8 cellular contexts compared by ENCODE assay signal in genomic region chr6:87699576-87699975, GRCh38. TPM values are rescaled to one million over a fixed set of nuclear protein-coding genes. Genes with fewer than 3 reads are reported as not detected.
DNase-seq lines count a peak whose midpoint lies in the region; ATAC-seq and TF ChIP-seq lines count a peak whose summit lies in the region.

No MANE protein-coding gene starts in this region.

- DNase-seq in cardiac fibroblast (ENCODE audit: low read depth in 2 of 2) (no peak), NCI-H774 (lab: John Stamatoyannopoulos, UW) (no peak), AG08396 (ENCODE audit: low spot score) (no peak), A172 (ENCODE audit: low spot score) (no peak)

- H3K27ac ChIP-seq in ACC112 (ENCODE audit: low read depth, low read length) (peak overlapping the region; percentile 96), HUES6 (ENCODE audit: low read depth, low read length) (peak overlapping the region; percentile 28; the same call in 1 of the 2 replicates), muscle layer of duodenum (ENCODE audit: low read length) (peak overlapping the region; percentile 99)

- H3K9me3 ChIP-seq in HUES6 (ENCODE audit: control insufficient read depth, insufficient read depth, low read depth, low read length) (no peaks in the 10 kb centered on the region), muscle layer of duodenum (ENCODE audit: control insufficient read depth in 1 of 2, low read length in 2 of 2) (no peaks in the 10 kb centered on the region)

- no peak for TF ChIP-seq CTCF in cardiac fibroblast (IDR thresholded peaks at IDR 0.05; ENCODE audit: low read depth, low read length)

- H3K79me2 ChIP-seq in ACC112 (ENCODE audit: control insufficient read depth, insufficient read depth, low read length, unreplicated experiment) = peaks cover 73% of the 10 kb centered on the region

- H3K36me3 ChIP-seq in ACC112 (ENCODE audit: insufficient read depth, low read length) = peaks cover 8% of the 10 kb centered on the region; the same call in 1 of the 2 replicates
- peaks cover 21% of the 10 kb centered on the region for H3K36me3 ChIP-seq in HUES6 (ENCODE audit: control insufficient read depth, insufficient read depth, low read length)
- peaks cover 0 to 16% of the 10 kb centered on the region in 2 donors for H3K36me3 ChIP-seq in muscle layer of duodenum (ENCODE audit: control insufficient read depth in 1 of 2, insufficient read depth in 2 of 2, low read length in 2 of 2)

- H2AFZ ChIP-seq in ACC112 (ENCODE audit: low read length, unreplicated experiment) = no peak overlapping the region

- H3K27me3 ChIP-seq in ACC112 (ENCODE audit: insufficient read depth, low read length) (no peaks in the 10 kb centered on the region), HUES6 (ENCODE audit: control insufficient read depth, insufficient read depth, low read length) (no peaks in the 10 kb centered on the region), muscle layer of duodenum (ENCODE audit: low read depth, low read length) (no peaks in the 10 kb centered on the region)

- H3K4me1 ChIP-seq in ACC112 (ENCODE audit: control insufficient read depth, insufficient read depth, low read length, unreplicated experiment) = peaks cover 28% of the 10 kb centered on the region
- H3K4me1 ChIP-seq in HUES6 (ENCODE audit: control insufficient read depth, insufficient read depth, low read length) = peaks cover 23% of the 10 kb centered on the region
- peaks cover 14 to 31% of the 10 kb centered on the region in 2 donors for H3K4me1 ChIP-seq in muscle layer of duodenum (ENCODE audit: control insufficient read depth in 1 of 2, insufficient read depth in 2 of 2, low read length in 2 of 2)

- no peak for ATAC-seq in GM19455 (IDR thresholded peaks at IDR 0.05; ENCODE audit: unreplicated experiment)

- H3K4me3 ChIP-seq in ACC112 (ENCODE audit: low read depth, low read length) (peak overlapping the region; percentile 93), HUES6 (ENCODE audit: low read depth, low read length) (peak overlapping the region; percentile 87), cardiac fibroblast (replicated peaks in 1 of 2; ENCODE audit: low read depth in 2 of 2, low read length in 2 of 2) (peak overlapping the region; percentile 73 to 90), muscle layer of duodenum (ENCODE audit: low read depth in 1 of 2, low read length in 2 of 2) (peak overlapping the region; percentile 85 to 99)

- H3K9ac ChIP-seq in HUES6 (ENCODE audit: low read length) = peak overlapping the region; percentile 96

RNA-seq across cellular contexts. Expression of gene AKIRIN2, which starts 2.5 kb away (rescaled TPM):
- 13.5 and 16.7 TPM in 2 replicates for total RNA-seq in A172 (2014; rRNA removed; shearing (Covaris generic))

Comparison
In these comparisons a context has a peak if more than half of its experiments do, and no peak if none do; other contexts are left out.
1. H3K27ac ChIP-seq: peak in every context shown above with its lines; median percentile 99 in muscle layer of duodenum; 96 in ACC112; 28 in HUES6.